Comparison of ENCODE assay signal across 1 cellular context in genomic region chr5:10440367-10440990, GRCh38.
TF ChIP-seq lines count a peak whose summit lies in the region.

No MANE protein-coding gene starts in this region.

TF ChIP-seq in HepG2, 621 proteins besides CTCF, POLR2A, EP300 and RAD21 (continued from another document):
- TF ChIP-seq, protein P1, sequence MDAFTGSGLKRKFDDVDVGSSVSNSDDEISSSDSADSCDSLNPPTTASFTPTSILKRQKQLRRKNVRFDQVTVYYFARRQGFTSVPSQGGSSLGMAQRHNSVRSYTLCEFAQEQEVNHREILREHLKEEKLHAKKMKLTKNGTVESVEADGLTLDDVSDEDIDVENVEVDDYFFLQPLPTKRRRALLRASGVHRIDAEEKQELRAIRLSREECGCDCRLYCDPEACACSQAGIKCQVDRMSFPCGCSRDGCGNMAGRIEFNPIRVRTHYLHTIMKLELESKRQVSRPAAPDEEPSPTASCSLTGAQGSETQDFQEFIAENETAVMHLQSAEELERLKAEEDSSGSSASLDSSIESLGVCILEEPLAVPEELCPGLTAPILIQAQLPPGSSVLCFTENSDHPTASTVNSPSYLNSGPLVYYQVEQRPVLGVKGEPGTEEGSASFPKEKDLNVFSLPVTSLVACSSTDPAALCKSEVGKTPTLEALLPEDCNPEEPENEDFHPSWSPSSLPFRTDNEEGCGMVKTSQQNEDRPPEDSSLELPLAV (CRISPR knock-in tag; conservative IDR thresholded peaks at IDR 0.05; ENCODE audit: low read depth): no peak
- TF ChIP-seq ZNF557 (CRISPR knock-in tag; IDR thresholded peaks at IDR 0.05): no peak
- TF ChIP-seq ZNF331 (CRISPR knock-in tag; IDR thresholded peaks at IDR 0.05): no peak
- TF ChIP-seq IRF2 (CRISPR knock-in tag; IDR thresholded peaks at IDR 0.05): no peak
- TF ChIP-seq ATAD3A (CRISPR knock-in tag; IDR thresholded peaks at IDR 0.05): no peak
- TF ChIP-seq MAFF (IDR thresholded peaks at IDR 0.05; ENCODE audit: low read depth, low read length): peak; percentile 91
- no peak for TF ChIP-seq DNMT3B (CRISPR knock-in tag; conservative IDR thresholded peaks at IDR 0.05)
- TF ChIP-seq TMF1 (CRISPR knock-in tag; IDR thresholded peaks at IDR 0.05; ENCODE audit: low read depth): no peak
- TF ChIP-seq MAZ (IDR thresholded peaks at IDR 0.05; ENCODE audit: borderline replicate concordance, low read depth, low read length): no peak
- TF ChIP-seq MAZ (CRISPR knock-in tag; IDR thresholded peaks at IDR 0.05; ENCODE audit: low read depth): 0 out of 2 replicates have a peak, but pooled peaks have one; percentile 16
- TF ChIP-seq MAFK (conservative IDR thresholded peaks at IDR 0.05 in 1 of 2, IDR thresholded peaks at IDR 0.05 in 1 of 2; ENCODE audit: low read length in 2 of 2): peak; percentile 90 to 93
TF ChIP-seq in HepG2: peak in this region for 3.
